ENCODE assay signal across 25 cellular contexts in the genomic region with DNA sequence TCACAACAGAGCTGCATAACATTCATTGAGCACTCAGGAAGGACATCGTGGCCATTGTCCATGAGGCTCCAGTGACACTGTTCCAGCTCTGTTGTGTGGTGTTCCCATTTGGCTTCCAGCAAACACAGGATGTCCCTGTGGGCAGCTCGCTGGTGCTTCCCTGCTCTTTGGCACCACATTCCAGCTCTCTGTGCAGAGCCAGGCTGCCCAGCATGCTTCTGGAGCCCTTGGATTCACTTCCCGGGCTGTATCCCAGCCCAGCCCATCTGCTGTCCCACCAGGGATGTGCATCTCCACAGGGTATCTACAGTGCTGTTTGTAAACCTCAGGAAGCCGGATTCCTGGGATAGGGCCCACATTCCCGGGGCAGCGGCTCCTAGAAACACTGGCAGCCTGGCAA. TPM values are rescaled to one million over a fixed set of nuclear protein-coding genes. Genes with fewer than 3 reads are reported as not detected.
A peak's percentile ranks its signal among the peaks of the same experiment; 100 is the strongest.
DNase-seq lines count a peak whose midpoint lies in the region; ATAC-seq, FAIRE-seq and TF ChIP-seq lines count a peak whose summit lies in the region.
"Had no signal": no experiment of that assay in that cellular context is flagged by ENCODE, and none has a peak within 500 bp of the region (broad histone marks: within the 10 kb centered on the region; RNA-seq: fewer than 3 reads in every experiment).

No MANE protein-coding gene starts in this region.

- H3K79me2 ChIP-seq in H1 (ENCODE audit: control insufficient read depth in 1 of 2, insufficient read depth in 2 of 2, low read length in 2 of 2) (no peaks in the 10 kb centered on the region), mesendoderm (ENCODE audit: control insufficient read depth, insufficient read depth, low read length) (no peaks in the 10 kb centered on the region)

- H2BK5ac ChIP-seq in H1 (ENCODE audit: low read depth, low read length) (peak overlapping the region; percentile 84; the same call in 1 of the 2 replicates), mesendoderm (ENCODE audit: low read length) (no peak overlapping the region)

- H3K56ac ChIP-seq in H1 (replicated peaks; ENCODE audit: insufficient read length, low read depth, low read length) (no peak overlapping the region), mesendoderm (ENCODE audit: low read length) (peak overlapping the region; percentile 42)

- peak overlapping the region; percentile 44; the same call in 1 of the 2 replicates for H2BK12ac ChIP-seq in H1 (ENCODE audit: low read depth, low read length)

- no peak for TF ChIP-seq EP300 in H1 (IDR thresholded peaks at IDR 0.05; ENCODE audit: borderline replicate concordance in 1 of 2, low read depth in 2 of 2, low read length in 2 of 2)

- H3K23me2 ChIP-seq in H1 (ENCODE audit: low read depth, low read length), result no peaks in the 10 kb centered on the region

- H3K4ac ChIP-seq in H1 (replicated peaks; ENCODE audit: insufficient read length, low read depth, low read length), result no peak overlapping the region
- no peak overlapping the region for H3K4ac ChIP-seq in mesendoderm (ENCODE audit: low read depth, low read length)

- H3K23ac ChIP-seq in H1 (ENCODE audit: insufficient read length) (no peak overlapping the region), mesendoderm (ENCODE audit: low read length) (no peak overlapping the region)

- H3K4me1 ChIP-seq in H1 (replicated peaks in 1 of 4; ENCODE audit: control insufficient read depth in 3 of 4, insufficient read depth in 4 of 4, low read length in 3 of 4), result peaks cover 0 to 30% (median 17%) of the 10 kb centered on the region in 4 experiments; a peak in 6 of 7 replicates
- H3K4me1 ChIP-seq in mesendoderm (ENCODE audit: control insufficient read depth, low read depth, low read length), result peaks cover 9% of the 10 kb centered on the region
- no peaks in the 10 kb centered on the region for H3K4me1 ChIP-seq in upper lobe of right lung
- H3K4me1 ChIP-seq: SJSA1, vagina had no signal

- no peak overlapping the region for H4K91ac ChIP-seq in H1 (replicated peaks; ENCODE audit: insufficient read length, low read length)

- 0 out of 2 replicates have a peak overlapping the region, but pooled peaks have one; percentile 54 for H2AK5ac ChIP-seq in H1 (ENCODE audit: low read depth, low read length)
- H2AK5ac ChIP-seq in mesendoderm (ENCODE audit: low read length), result no peak overlapping the region

- H3K9ac ChIP-seq in H1 (replicated peaks in 1 of 4; ENCODE audit: extremely low read depth in 1 of 4, low read depth in 3 of 4, low read length in 3 of 4) (no peak overlapping the region), mesendoderm (ENCODE audit: low read length) (no peak overlapping the region)

- no peaks in the 10 kb centered on the region for H3K79me1 ChIP-seq in H1 (ENCODE audit: low read depth, low read length)
- no peaks in the 10 kb centered on the region for H3K79me1 ChIP-seq in mesendoderm (ENCODE audit: low read length)

- H3K27me3 ChIP-seq in H1 (replicated peaks in 1 of 4; ENCODE audit: control insufficient read depth in 3 of 4, extremely low read depth in 1 of 4, insufficient read depth in 3 of 4, low read length in 3 of 4) (no peaks in the 10 kb centered on the region; a peak in 1 of 7 replicates), mesendoderm (ENCODE audit: insufficient read depth, low read length, poor library complexity) (no peaks in the 10 kb centered on the region), upper lobe of right lung (no peaks in the 10 kb centered on the region)
- H3K27me3 ChIP-seq: SJSA1, vagina had no signal

- H4K5ac ChIP-seq in H1 (ENCODE audit: insufficient read length, low read depth, low read length) (no peak overlapping the region), mesendoderm (ENCODE audit: low read length) (no peak overlapping the region)

- peak; percentile 53 for ATAC-seq in Right ventricle myocardium inferior
- ATAC-seq in upper lobe of right lung, result no peak
- ATAC-seq: T-helper 17 cell had no signal

- H2BK20ac ChIP-seq in H1 (ENCODE audit: low read length), result peak overlapping the region; percentile 5; the same call in 1 of the 2 replicates

- H2AFZ ChIP-seq in H1 (ENCODE audit: low read length), result no peak overlapping the region

- H3K36me3 ChIP-seq in H1 (ENCODE audit: control insufficient read depth in 2 of 4, insufficient read depth in 4 of 4, low read length in 3 of 4) (no peaks in the 10 kb centered on the region), mesendoderm (ENCODE audit: control insufficient read depth, insufficient read depth, low read length) (no peaks in the 10 kb centered on the region), upper lobe of right lung (no peaks in the 10 kb centered on the region)
- H3K36me3 ChIP-seq: SJSA1, vagina, WERI-Rb-1 had no signal

- no peak for TF ChIP-seq CTCF in H1 (IDR thresholded peaks at IDR 0.05; ENCODE audit: control extremely low read depth in 1 of 3, insufficient read depth in 1 of 3, low read depth in 1 of 3, low read length in 3 of 3)
- no peak for TF ChIP-seq CTCF in upper lobe of right lung (IDR thresholded peaks at IDR 0.05)
- no peak for TF ChIP-seq CTCF in GM20000 (IDR thresholded peaks at IDR 0.05; ENCODE audit: extremely low read depth, missing control alignments)

- CTCF ChIA-PET in H1 (lab: Charles Lee; ENCODE audit: partially characterized antibody), result interaction anchor here (0.7 to 1.6 kb wide), 8 partner anchors 9 to 52 kb away, joined by 3 to 6 read pairs (median 4); no protein-coding TSS in a partner anchor

- TF ChIP-seq RAD21 in H1 (IDR thresholded peaks at IDR 0.05 in 1 of 2, conservative IDR thresholded peaks at IDR 0.05 in 1 of 2; ENCODE audit: low read depth in 2 of 2, low read length in 2 of 2), result no peak

- H2BK120ac ChIP-seq in H1 (replicated peaks; ENCODE audit: low read depth, low read length), result no peak overlapping the region
- no peak overlapping the region for H2BK120ac ChIP-seq in mesendoderm (ENCODE audit: low read depth, low read length)

- H3K4me3 ChIP-seq in H1 (ENCODE audit: extremely low read depth in 1 of 4, insufficient read depth in 2 of 4, low read depth in 3 of 4, low read length in 4 of 4) (no peak overlapping the region), mesendoderm (ENCODE audit: low read length) (no peak overlapping the region), upper lobe of right lung (no peak overlapping the region)
- H3K4me3 ChIP-seq: lung, SJSA1, smooth muscle cell, vagina had no signal

- H3K18ac ChIP-seq in H1 (ENCODE audit: extremely low read depth, low read length) (no peak overlapping the region), mesendoderm (ENCODE audit: low read length) (no peak overlapping the region)

- no peak overlapping the region for H3K14ac ChIP-seq in H1 (ENCODE audit: insufficient read length)

- intact Hi-C loops in Right ventricle myocardium inferior (cut with DNase I), result loop anchor here (2.0 kb wide), 2 partner anchors 27 to 61 kb away; no protein-coding TSS in a partner anchor
- intact Hi-C loops in cardiac septum (cut with DNase I), result loop anchor here (2.0 kb wide), 1 partner anchor 27 kb away; no protein-coding TSS in a partner anchor
- intact Hi-C loops in upper lobe of right lung (cut with DNase I), result no loop called here

- H4K8ac ChIP-seq in H1 (ENCODE audit: extremely low read depth, insufficient read depth, low read length) (no peak overlapping the region), mesendoderm (ENCODE audit: low read depth, low read length) (no peak overlapping the region)

- FAIRE-seq in H1 (lab: Jason Lieb, UNC) (no peak), frontal cortex (lab: Jason Lieb, UNC) (no peak)
- FAIRE-seq: A204.1 had no signal

- peak overlapping the region; percentile 94 for H2BK15ac ChIP-seq in H1 (ENCODE audit: low read length)
- H2BK15ac ChIP-seq in mesendoderm (replicated peaks; ENCODE audit: low read depth), result no peak overlapping the region

- 72% methylated on average over 6 of the region's 6 CpGs; no CpG with 5 or more reads in 1 of the 2 experiments for WGBS in H1 (ENCODE audit: extremely low coverage in 1 of 2, insufficient coverage in 1 of 2, insufficient read length in 1 of 2, insufficient replicate concordance in 2 of 2, low coverage in 1 of 2, low lambda C conversion rate in 2 of 2, missing lambda C conversion rate in 1 of 2), 2 experiments
- WGBS in mesendoderm (ENCODE audit: extremely low coverage, insufficient coverage, low lambda C conversion rate), result no CpG with 5 or more reads among the region's 6 CpGs

- DNase-seq in Right ventricle myocardium inferior (ENCODE audit: missing footprints), result no peak
- no peak for DNase-seq in cardiac septum (ENCODE audit: low spot score)
- no peak for DNase-seq in H1 (ENCODE audit: low read depth in 1 of 2, low spot score in 2 of 2)
- DNase-seq in mesendoderm, result no peak
- DNase-seq in upper lobe of right lung, result peak; percentile 29
- DNase-seq in islet precursor cell, result no peak
- DNase-seq in frontal cortex (ENCODE audit: low spot score in 2 of 2), result no peak
- DNase-seq in GM20000 (ENCODE audit: low spot score), result no peak
- DNase-seq: activated CD4-positive, alpha-beta T cell treated with anti-CD3 and anti-CD28 coated beads, Interleukin-2, amount 50 U/mL, for 4 hours; activated gamma-delta T cell treated with Interleukin-2 at 50 U/mL for 16 hours; activated T-cell treated with anti-CD3 and anti-CD28 coated beads for 4 hours; effector memory CD4-positive, alpha-beta T cell; GDM1; head of caudate nucleus; NCI-H1105; NCI-H2081 treated with DMSO at 0.1 percent for 48 hours; NCI-H510A treated with DMSO at 0.1 percent for 48 hours; stimulated activated CD4-positive, alpha-beta T cell treated with anti-CD3 and anti-CD28 coated beads, Interleukin-4, amount 100 ng/mL, for 24 hours; T-helper 17 cell; WERI-Rb-1 had no signal

- H3K9me3 ChIP-seq in H1 (ENCODE audit: insufficient read depth in 2 of 2, low read depth in 1 of 2, low read length in 1 of 2) (no peaks in the 10 kb centered on the region), upper lobe of right lung (no peaks in the 10 kb centered on the region)
- H3K9me3 ChIP-seq: SJSA1, vagina had no signal

- H3K4me2 ChIP-seq in H1 (ENCODE audit: insufficient read depth in 1 of 2, low read depth in 2 of 2, low read length in 2 of 2) (no peak overlapping the region), mesendoderm (ENCODE audit: low read length) (no peak overlapping the region)
- H3K4me2 ChIP-seq: smooth muscle cell had no signal

- H4K20me1 ChIP-seq in H1 (replicated peaks in 1 of 2; ENCODE audit: control insufficient read depth in 1 of 2, insufficient read depth in 2 of 2, low read length in 2 of 2), result no peaks in the 10 kb centered on the region

- POLR2A ChIA-PET in H1 (lab: Charles Lee; ENCODE audit: partially characterized antibody), result interaction anchor here (0.8 to 1.3 kb wide), 2 partner anchors 10 to 31 kb away, joined by 3 read pairs; no protein-coding TSS in a partner anchor

- no peak for TF ChIP-seq POLR2A in H1 (IDR thresholded peaks at IDR 0.05; ENCODE audit: control extremely low read depth in 1 of 2, low read depth in 2 of 2, low read length in 2 of 2)

- H3K27ac ChIP-seq in H1 (ENCODE audit: low read depth, low read length) (no peak overlapping the region), mesendoderm (ENCODE audit: low read depth, low read length) (no peak overlapping the region), upper lobe of right lung (no peak overlapping the region)
- H3K27ac ChIP-seq: SJSA1, vagina, WERI-Rb-1 had no signal

RNA-seq across cellular contexts. Expression of a gene that starts 57.2 kb away (rescaled TPM):
- total RNA-seq in Right ventricle myocardium inferior (not detected), cardiac septum (not detected), upper lobe of right lung (not detected), frontal cortex (not detected)
- total RNA-seq in H1 (2021; fragmentation: NEBNext Ultra II Directional; extraction: Animal tissue kit (Norgen Biotek cat#: 25700)), result 0.80 and 0.82 TPM in 2 replicates
- 0.30 and 0.75 TPM in 2 replicates for polyA plus RNA-seq in H1 (2011; rRNA removed)
- polyA plus RNA-seq in H1 (2011; cell fraction: cytosol; rRNA removed), result 1.0 TPM
- 1.0 TPM for polyA plus RNA-seq in H1 (2011; cell fraction: nucleus; rRNA removed)
- 0.13 to 0.45 TPM (median 0.32 TPM) in 4 replicates for polyA plus RNA-seq in H1 (2012, experiment 1 of 2)
- not detected for polyA plus RNA-seq in H1 (2012, experiment 2 of 2)
- polyA plus RNA-seq in H1 (2013, experiment 1 of 2), result 0.59 TPM
- polyA plus RNA-seq in H1 (2013, experiment 2 of 2), result 0.48 TPM
- 0.73 and 2.3 TPM in 2 replicates for polyA minus RNA-seq in H1 (2011; rRNA and poly(A)+ RNA removed)
- 2.2 TPM for polyA minus RNA-seq in H1 (2011; cell fraction: cytosol; rRNA and poly(A)+ RNA removed)
- polyA minus RNA-seq in H1 (2011; cell fraction: nucleus; rRNA and poly(A)+ RNA removed), result 1.3 TPM
- 0.74 TPM for polyA plus RNA-seq in mesendoderm (2013, experiment 1 of 2)
- polyA plus RNA-seq in mesendoderm (2013, experiment 2 of 2), result 0.84 TPM
- total RNA-seq: lung, SJSA1, smooth muscle cell, T-helper 17 cell, vagina had no signal
- polyA plus RNA-seq: smooth muscle cell had no signal
